In genomic region chr3:172189213-172189612, GRCh38 we compare ENCODE assay signal across 22 cellular contexts.
"Had no signal": no experiment of that assay in that cellular context is flagged by ENCODE, and none has a peak within 500 bp of the region (broad histone marks: within the 10 kb centered on the region; RNA-seq: fewer than 3 reads in every experiment).

No MANE protein-coding gene starts in this region.

- H3K4me1 ChIP-seq: ascending aorta, lower lobe of right lung, suprapubic skin had no signal

- H3K4me2 ChIP-seq: neural progenitor cell had no signal

- H2AFZ ChIP-seq: neural progenitor cell had no signal

- ATAC-seq: activated T-helper 17 cell treated with anti-CD3 and anti-CD28 coated beads, Interleukin-2, amount 50 U/mL, for 72 hours; left lobe of liver; lower lobe of right lung; naive thymus-derived CD8-positive, alpha-beta T cell; stimulated activated memory B cell treated with anti-CD40 and anti-IgM and Interleukin-4, amounts not matched to agents 10 μg/mL and 1 μg/mL and 100 μg/mL, for 72 hours; WTC11 had no signal

- H3K27ac ChIP-seq: ascending aorta, lower lobe of right lung, neural progenitor cell, psoas muscle, stomach, suprapubic skin had no signal

- H3K9ac ChIP-seq: neural progenitor cell had no signal

- DNase-seq: activated naive CD4-positive, alpha-beta T cell; activated T-cell treated with anti-CD3 and anti-CD28 coated beads, Interleukin-2, amount 50 U/mL, for 24 hours; adrenal gland; brain microvascular endothelial cell; dermis blood vessel endothelial cell; effector CD8-positive, alpha-beta T cell; erythroblast; foreskin melanocyte; immature natural killer cell; lower lobe of right lung; naive thymus-derived CD8-positive, alpha-beta T cell; psoas muscle; right cardiac atrium; stomach had no signal

- H3K4me3 ChIP-seq: adrenal gland, ascending aorta, lower lobe of right lung, neural progenitor cell, psoas muscle, stomach, suprapubic skin, tibial nerve had no signal

- H3K9me3 ChIP-seq: adrenal gland, ascending aorta, lower lobe of right lung, psoas muscle, stomach, suprapubic skin, tibial nerve had no signal

- H3K36me3 ChIP-seq: adrenal gland, lower lobe of right lung, neural progenitor cell, stomach, suprapubic skin, tibial nerve had no signal

- H3K27me3 ChIP-seq: adrenal gland, ascending aorta, brain microvascular endothelial cell, neural progenitor cell, stomach, suprapubic skin, tibial nerve had no signal
